ENCODE assay signal across 7 cellular contexts in genomic region chr6:13058043-13058442, GRCh38.
"Had no signal": no experiment of that assay in that cellular context is flagged by ENCODE, and none has a peak within 500 bp of the region (broad histone marks: within the 10 kb centered on the region; RNA-seq: fewer than 3 reads in every experiment).

No MANE protein-coding gene starts in this region.

- H3K4me3 Mint-ChIP-seq: GM23338, H9, HFFc6, IgD-negative memory B cell had no signal

- H3K36me3 Mint-ChIP-seq: IgD-negative memory B cell had no signal

- H3K9me3 Mint-ChIP-seq: GM23338, H9, HFFc6 had no signal

- H3K27ac Mint-ChIP-seq: GM23338, H9, HFFc6, IgD-negative memory B cell had no signal

- H3K27ac ChIP-seq: HL-60 had no signal

- H3K4me3 ChIP-seq: GM23338 had no signal

- H3K4me1 Mint-ChIP-seq: GM23338, H9, IgD-negative memory B cell had no signal

- DNase-seq: H9, HFFc6 had no signal

- ATAC-seq: GM23338, HCT116, HepG2 had no signal
